1 cellular context compared by ENCODE assay signal in genomic region chr3:152204218-152204617, GRCh38.
TF ChIP-seq lines count a peak whose summit lies in the region.

No MANE protein-coding gene starts in this region.

TF ChIP-seq in K562, 482 proteins besides CTCF, POLR2A, EP300 and RAD21 (continued from another document and continues in another):
- TF ChIP-seq CUX1 (CRISPR knock-in tag; IDR thresholded peaks at IDR 0.05) = peak; percentile 61; the same call in 1 of the 2 replicates
- no peak for TF ChIP-seq HBP1 (CRISPR knock-in tag; IDR thresholded peaks at IDR 0.05)
- 0 out of 2 replicates have a peak, but pooled peaks have one; percentile 39 for TF ChIP-seq ZNF589 (CRISPR knock-in tag; IDR thresholded peaks at IDR 0.05; ENCODE audit: low read depth)
- 0 out of 2 replicates have a peak, but pooled peaks have one; percentile 4 for TF ChIP-seq RBFOX2 (IDR thresholded peaks at IDR 0.05; ENCODE audit: low read depth, low read length)
- no peak for TF ChIP-seq ZFPM2 (CRISPR knock-in tag; IDR thresholded peaks at IDR 0.05)
- no peak for TF ChIP-seq SMARCA5 (IDR thresholded peaks at IDR 0.05)
- no peak for TF ChIP-seq HNRNPK (IDR thresholded peaks at IDR 0.05; ENCODE audit: low read depth, low read length, poor library complexity, severe bottlenecking)
- peak; percentile 17; the same call in 1 of the 2 replicates for TF ChIP-seq ZNF592 (IDR thresholded peaks at IDR 0.05)
- TF ChIP-seq ZNF165 (CRISPR knock-in tag; IDR thresholded peaks at IDR 0.05; ENCODE audit: borderline replicate concordance) = no peak
- TF ChIP-seq ATF3 (IDR thresholded peaks at IDR 0.05) = peak; percentile 60
- TF ChIP-seq ATF3 (CRISPR knock-in tag; conservative IDR thresholded peaks at IDR 0.05) = no peak
- TF ChIP-seq, protein P1, sequence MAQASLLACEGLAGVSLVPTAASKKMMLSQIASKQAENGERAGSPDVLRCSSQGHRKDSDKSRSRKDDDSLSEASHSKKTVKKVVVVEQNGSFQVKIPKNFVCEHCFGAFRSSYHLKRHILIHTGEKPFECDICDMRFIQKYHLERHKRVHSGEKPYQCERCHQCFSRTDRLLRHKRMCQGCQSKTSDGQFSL (CRISPR knock-in tag; IDR thresholded peaks at IDR 0.05) = no peak
- TF ChIP-seq, protein P1 (tag; IDR thresholded peaks at IDR 0.05) = no peak
- peak; percentile 37; the same call in 1 of the 2 replicates for TF ChIP-seq ARID1B (IDR thresholded peaks at IDR 0.05)
- TF ChIP-seq NR2C1 (IDR thresholded peaks at IDR 0.05) = no peak
- TF ChIP-seq NR2C1 (tag; IDR thresholded peaks at IDR 0.05) = no peak
- peak; percentile 57 for TF ChIP-seq DPF2 (IDR thresholded peaks at IDR 0.05)
- no peak for TF ChIP-seq MAFK (IDR thresholded peaks at IDR 0.05; ENCODE audit: low read length)
- no peak for TF ChIP-seq NFIX (CRISPR knock-in tag; IDR thresholded peaks at IDR 0.05; ENCODE audit: low read depth)
- TF ChIP-seq, protein P2, sequence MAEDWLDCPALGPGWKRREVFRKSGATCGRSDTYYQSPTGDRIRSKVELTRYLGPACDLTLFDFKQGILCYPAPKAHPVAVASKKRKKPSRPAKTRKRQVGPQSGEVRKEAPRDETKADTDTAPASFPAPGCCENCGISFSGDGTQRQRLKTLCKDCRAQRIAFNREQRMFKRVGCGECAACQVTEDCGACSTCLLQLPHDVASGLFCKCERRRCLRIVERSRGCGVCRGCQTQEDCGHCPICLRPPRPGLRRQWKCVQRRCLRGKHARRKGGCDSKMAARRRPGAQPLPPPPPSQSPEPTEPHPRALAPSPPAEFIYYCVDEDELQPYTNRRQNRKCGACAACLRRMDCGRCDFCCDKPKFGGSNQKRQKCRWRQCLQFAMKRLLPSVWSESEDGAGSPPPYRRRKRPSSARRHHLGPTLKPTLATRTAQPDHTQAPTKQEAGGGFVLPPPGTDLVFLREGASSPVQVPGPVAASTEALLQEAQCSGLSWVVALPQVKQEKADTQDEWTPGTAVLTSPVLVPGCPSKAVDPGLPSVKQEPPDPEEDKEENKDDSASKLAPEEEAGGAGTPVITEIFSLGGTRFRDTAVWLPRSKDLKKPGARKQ (CRISPR knock-in tag; IDR thresholded peaks at IDR 0.05) = no peak
- no peak for TF ChIP-seq ZNF668 (CRISPR knock-in tag; IDR thresholded peaks at IDR 0.05)
- no peak for TF ChIP-seq NR2F6 (CRISPR knock-in tag; IDR thresholded peaks at IDR 0.05)
- 0 out of 2 replicates have a peak, but pooled peaks have one; percentile 20 for TF ChIP-seq HDAC2 (IDR thresholded peaks at IDR 0.05)
- TF ChIP-seq EHMT2 (IDR thresholded peaks at IDR 0.05) = no peak
- no peak for TF ChIP-seq BACH1 (tag; IDR thresholded peaks at IDR 0.05)
- no peak for TF ChIP-seq POU5F1 (IDR thresholded peaks at IDR 0.05; ENCODE audit: borderline replicate concordance, low read depth, low read length, partially characterized antibody)
- TF ChIP-seq TGIF2 (CRISPR knock-in tag; IDR thresholded peaks at IDR 0.05) = no peak
- peak; percentile 65 for TF ChIP-seq LEF1 (IDR thresholded peaks at IDR 0.05)
- no peak for TF ChIP-seq HDAC6 (IDR thresholded peaks at IDR 0.05; ENCODE audit: low read depth, low read length)
- no peak for TF ChIP-seq SAFB2 (IDR thresholded peaks at IDR 0.05; ENCODE audit: borderline replicate concordance, low read depth, low read length, severe bottlenecking)
- TF ChIP-seq JUND (IDR thresholded peaks at IDR 0.05; ENCODE audit: borderline replicate concordance, low read depth, low read length) = no peak
- TF ChIP-seq JUND (tag; IDR thresholded peaks at IDR 0.05; ENCODE audit: borderline replicate concordance, low read depth, low read length) = peak; percentile 19; the same call in 1 of the 3 replicates
- no peak for TF ChIP-seq SREBF1 (IDR thresholded peaks at IDR 0.05; ENCODE audit: borderline replicate concordance, low read depth, low read length)
- TF ChIP-seq PML (IDR thresholded peaks at IDR 0.05; ENCODE audit: low read length) = no peak
- no peak for TF ChIP-seq SP1 (CRISPR knock-in tag; IDR thresholded peaks at IDR 0.05)
- TF ChIP-seq TFAM (CRISPR knock-in tag; conservative IDR thresholded peaks at IDR 0.05) = no peak
- no peak for TF ChIP-seq CXXC5 (CRISPR knock-in tag; IDR thresholded peaks at IDR 0.05)
- TF ChIP-seq SMARCC2 (IDR thresholded peaks at IDR 0.05; ENCODE audit: low read depth) = no peak
- no peak for TF ChIP-seq POLR2AphosphoS5 (IDR thresholded peaks at IDR 0.05; ENCODE audit: control insufficient read depth, insufficient read depth, low read depth, low read length)
- no peak for TF ChIP-seq CHAMP1 (IDR thresholded peaks at IDR 0.05)
- TF ChIP-seq, protein P3, sequence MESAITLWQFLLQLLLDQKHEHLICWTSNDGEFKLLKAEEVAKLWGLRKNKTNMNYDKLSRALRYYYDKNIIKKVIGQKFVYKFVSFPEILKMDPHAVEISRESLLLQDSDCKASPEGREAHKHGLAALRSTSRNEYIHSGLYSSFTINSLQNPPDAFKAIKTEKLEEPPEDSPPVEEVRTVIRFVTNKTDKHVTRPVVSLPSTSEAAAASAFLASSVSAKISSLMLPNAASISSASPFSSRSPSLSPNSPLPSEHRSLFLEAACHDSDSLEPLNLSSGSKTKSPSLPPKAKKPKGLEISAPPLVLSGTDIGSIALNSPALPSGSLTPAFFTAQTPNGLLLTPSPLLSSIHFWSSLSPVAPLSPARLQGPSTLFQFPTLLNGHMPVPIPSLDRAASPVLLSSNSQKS (CRISPR knock-in tag; IDR thresholded peaks at IDR 0.05) = no peak
- TF ChIP-seq ZNF707 (CRISPR knock-in tag; conservative IDR thresholded peaks at IDR 0.05) = no peak
- no peak for TF ChIP-seq ZNF324 (CRISPR knock-in tag; IDR thresholded peaks at IDR 0.05)
- no peak for TF ChIP-seq PTTG1 (tag; IDR thresholded peaks at IDR 0.05; ENCODE audit: low read depth)
- no peak for TF ChIP-seq CREBBP (IDR thresholded peaks at IDR 0.05; ENCODE audit: low read depth, low read length)
- TF ChIP-seq HSF4 (CRISPR knock-in tag; IDR thresholded peaks at IDR 0.05; ENCODE audit: borderline replicate concordance) = no peak
- TF ChIP-seq MEIS2 (IDR thresholded peaks at IDR 0.05; ENCODE audit: partially characterized antibody) = peak; percentile 79
- TF ChIP-seq, protein P4, sequence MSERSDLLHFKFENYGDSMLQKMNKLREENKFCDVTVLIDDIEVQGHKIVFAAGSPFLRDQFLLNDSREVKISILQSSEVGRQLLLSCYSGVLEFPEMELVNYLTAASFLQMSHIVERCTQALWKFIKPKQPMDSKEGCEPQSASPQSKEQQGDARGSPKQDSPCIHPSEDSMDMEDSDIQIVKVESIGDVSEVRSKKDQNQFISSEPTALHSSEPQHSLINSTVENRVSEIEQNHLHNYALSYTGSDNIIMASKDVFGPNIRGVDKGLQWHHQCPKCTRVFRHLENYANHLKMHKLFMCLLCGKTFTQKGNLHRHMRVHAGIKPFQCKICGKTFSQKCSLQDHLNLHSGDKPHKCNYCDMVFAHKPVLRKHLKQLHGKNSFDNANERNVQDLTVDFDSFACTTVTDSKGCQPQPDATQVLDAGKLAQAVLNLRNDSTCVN (CRISPR knock-in tag; IDR thresholded peaks at IDR 0.05) = no peak
- no peak for TF ChIP-seq HDAC1 (IDR thresholded peaks at IDR 0.05)
